22 cellular contexts compared by ENCODE assay signal in genomic region chr7:94354950-94355349, GRCh38. TPM values are rescaled to one million over a fixed set of nuclear protein-coding genes. Genes with fewer than 3 reads are reported as not detected.
DNase-seq lines count a peak whose midpoint lies in the region; ATAC-seq and TF ChIP-seq lines count a peak whose summit lies in the region.
"Had no signal": no experiment of that assay in that cellular context is flagged by ENCODE, and none has a peak within 500 bp of the region (broad histone marks: within the 10 kb centered on the region; RNA-seq: fewer than 3 reads in every experiment).

No MANE protein-coding gene starts in this region.

- no peak overlapping the region for H3K4me3 ChIP-seq in fibroblast of the aortic adventitia (ENCODE audit: low read depth, low read length)
- no peak overlapping the region for H3K4me3 ChIP-seq in upper lobe of right lung
- no peak overlapping the region for H3K4me3 ChIP-seq in Peyer's patch
- H3K4me3 ChIP-seq: BLaER1 had no signal

- H3K36me3 Mint-ChIP-seq in nephron progenitor cell (ENCODE audit: low read depth) = peaks cover 11% of the 10 kb centered on the region
- H3K36me3 Mint-ChIP-seq in activated T-helper 17 cell treated with anti-CD3 and anti-CD28 coated beads, Interleukin-2, amount 50 U/mL, for 72 hours (ENCODE audit: low read depth) = no peaks in the 10 kb centered on the region
- H3K36me3 Mint-ChIP-seq: CD8-positive, alpha-beta T cell had no signal

- no peaks in the 10 kb centered on the region for H3K27me3 Mint-ChIP-seq in nephron progenitor cell (ENCODE audit: low read depth, poor library complexity)
- peaks cover 17% of the 10 kb centered on the region for H3K27me3 Mint-ChIP-seq in activated T-helper 17 cell treated with anti-CD3 and anti-CD28 coated beads, Interleukin-2, amount 50 U/mL, for 72 hours

- H3K4me3 Mint-ChIP-seq in nephron progenitor cell = no peak overlapping the region
- H3K4me3 Mint-ChIP-seq in activated T-helper 17 cell treated with anti-CD3 and anti-CD28 coated beads, Interleukin-2, amount 50 U/mL, for 72 hours = no peak overlapping the region
- H3K4me3 Mint-ChIP-seq: CD8-positive, alpha-beta T cell had no signal

- H3K27me3 ChIP-seq in upper lobe of right lung = no peaks in the 10 kb centered on the region
- H3K27me3 ChIP-seq in Peyer's patch = no peaks in the 10 kb centered on the region
- H3K27me3 ChIP-seq: BLaER1 had no signal

- intact Hi-C loops in upper lobe of right lung (cut with DNase I) = no loop called here

- TF ChIP-seq CTCF in fibroblast of the aortic adventitia (IDR thresholded peaks at IDR 0.05; ENCODE audit: insufficient read depth, low read length) (no peak), nephron progenitor cell (IDR thresholded peaks at IDR 0.05) (no peak), upper lobe of right lung (IDR thresholded peaks at IDR 0.05) (no peak), Peyer's patch (IDR thresholded peaks at IDR 0.05) (no peak)

- H3K36me3 ChIP-seq in upper lobe of right lung = no peaks in the 10 kb centered on the region
- H3K36me3 ChIP-seq in Peyer's patch = no peaks in the 10 kb centered on the region
- H3K36me3 ChIP-seq: BLaER1 had no signal

- peak overlapping the region; percentile 10 for H3K27ac Mint-ChIP-seq in nephron progenitor cell
- H3K27ac Mint-ChIP-seq in activated T-helper 17 cell treated with anti-CD3 and anti-CD28 coated beads, Interleukin-2, amount 50 U/mL, for 72 hours = no peak overlapping the region
- H3K27ac Mint-ChIP-seq: CD8-positive, alpha-beta T cell had no signal

- peaks cover 14% of the 10 kb centered on the region for H3K9me3 Mint-ChIP-seq in nephron progenitor cell
- H3K9me3 Mint-ChIP-seq in activated T-helper 17 cell treated with anti-CD3 and anti-CD28 coated beads, Interleukin-2, amount 50 U/mL, for 72 hours = peaks cover 3% of the 10 kb centered on the region
- H3K9me3 Mint-ChIP-seq: CD8-positive, alpha-beta T cell had no signal

- H3K9me3 ChIP-seq in upper lobe of right lung = no peaks in the 10 kb centered on the region
- no peaks in the 10 kb centered on the region for H3K9me3 ChIP-seq in Peyer's patch
- H3K9me3 ChIP-seq: BLaER1 had no signal

- H3K27ac ChIP-seq in upper lobe of right lung (peak overlapping the region; percentile 52), Peyer's patch (no peak overlapping the region)
- H3K27ac ChIP-seq: BLaER1, HL-60 had no signal

- ATAC-seq in SK-N-SH treated with all-trans-retinoic acid at 6 μM for 48 hours (peak; percentile 54), upper lobe of right lung (no peak)
- no peak for ATAC-seq in activated T-helper 17 cell treated with anti-CD3 and anti-CD28 coated beads, Interleukin-2, amount 50 U/mL, for 72 hours (replicated peaks)
- ATAC-seq: CD8-positive, alpha-beta T cell had no signal

- TF ChIP-seq POLR2A in Peyer's patch (IDR thresholded peaks at IDR 0.05) = no peak

- peak; percentile 32 for DNase-seq in fibroblast of the aortic adventitia (ENCODE audit: low read depth)
- DNase-seq in nephron progenitor cell = no peak
- no peak for DNase-seq in upper lobe of right lung
- DNase-seq in DMS153 treated with DMSO at 0.1 percent for 48 hours (lab: John Stamatoyannopoulos, UW; ENCODE audit: unreplicated experiment) = no peak
- DNase-seq in Peyer's patch = no peak
- DNase-seq in middle frontal gyrus (ENCODE audit: extremely low spot score, low spot score) = no peak
- DNase-seq: Calu3; CD8-positive, alpha-beta T cell; DMS79; H7; NCI-H1048; NCI-H1436 treated with DMSO at 0.1 percent for 48 hours; NCI-H2029 treated with DMSO at 0.1 percent for 48 hours; NCI-H748 treated with DMSO at 0.1 percent for 48 hours; NK-92 treated with Interleukin-12 subunit alpha and Interleukin-12 subunit beta, amount 100 ng/mL, for 24 hours; Right ventricle myocardium superior had no signal

- H3K4me1 Mint-ChIP-seq in nephron progenitor cell = peaks cover 37% of the 10 kb centered on the region
- no peaks in the 10 kb centered on the region for H3K4me1 Mint-ChIP-seq in activated T-helper 17 cell treated with anti-CD3 and anti-CD28 coated beads, Interleukin-2, amount 50 U/mL, for 72 hours

- no peaks in the 10 kb centered on the region for H3K4me1 ChIP-seq in upper lobe of right lung
- H3K4me1 ChIP-seq in Peyer's patch = no peaks in the 10 kb centered on the region
- H3K4me1 ChIP-seq: BLaER1 had no signal

TF ChIP-seq in SK-N-SH treated with all-trans-retinoic acid at 6 μM for 48 hours, 23 proteins besides CTCF, POLR2A, EP300 and RAD21:
- no peak for TF ChIP-seq SNAI2 (CRISPR knock-in tag; IDR thresholded peaks at IDR 0.05)
- TF ChIP-seq ZNF565 (CRISPR knock-in tag; conservative IDR thresholded peaks at IDR 0.05; ENCODE audit: low read depth) = no peak
- TF ChIP-seq CSDC2 (CRISPR knock-in tag; IDR thresholded peaks at IDR 0.05) = no peak
- TF ChIP-seq ZFP3 (CRISPR knock-in tag; IDR thresholded peaks at IDR 0.05) = no peak
- no peak for TF ChIP-seq CSRNP3 (CRISPR knock-in tag; IDR thresholded peaks at IDR 0.05)
- TF ChIP-seq ZNF8 (CRISPR knock-in tag; IDR thresholded peaks at IDR 0.05) = no peak
TF ChIP-seq in SK-N-SH treated with all-trans-retinoic acid at 6 μM for 48 hours: peak in this region for 0.

RNA-seq across cellular contexts. Expression of gene COL1A2, which starts 39.7 kb away (rescaled TPM):
- total RNA-seq in fibroblast of the aortic adventitia (ENCODE audit: low replicate concordance) (4,453 and 32,213 TPM in 2 replicates), upper lobe of right lung (321 TPM), Peyer's patch (100 to 1,000 TPM in 1 of 4 donors, 10 to 100 TPM in 3; 28.0 to 404 (median 59.1) TPM)
- total RNA-seq in activated T-helper 17 cell treated with anti-CD3 and anti-CD28 coated beads, Interleukin-2, amount 50 U/mL, for 72 hours = not detected
- total RNA-seq: Calu3; CD8-positive, alpha-beta T cell; NCI-H460; OCI-LY7 had no signal

Comparison
In these comparisons a context has a peak if more than half of its experiments do, and no peak if none do; other contexts are left out.
1. RNA of gene COL1A2, which starts 39.7 kb away (total RNA-seq): 4,453 to 32,213 TPM in fibroblast of the aortic adventitia, 321 TPM in upper lobe of right lung (single experiment) and 28.0 to 404 TPM in Peyer's patch; not detected in activated T-helper 17 cell treated with anti-CD3 and anti-CD28 coated beads, Interleukin-2, amount 50 U/mL, for 72 hours; every median in the first group is over 10 times any median in the second.